Comparison of ENCODE assay signal across 19 cellular contexts in the genomic region with DNA sequence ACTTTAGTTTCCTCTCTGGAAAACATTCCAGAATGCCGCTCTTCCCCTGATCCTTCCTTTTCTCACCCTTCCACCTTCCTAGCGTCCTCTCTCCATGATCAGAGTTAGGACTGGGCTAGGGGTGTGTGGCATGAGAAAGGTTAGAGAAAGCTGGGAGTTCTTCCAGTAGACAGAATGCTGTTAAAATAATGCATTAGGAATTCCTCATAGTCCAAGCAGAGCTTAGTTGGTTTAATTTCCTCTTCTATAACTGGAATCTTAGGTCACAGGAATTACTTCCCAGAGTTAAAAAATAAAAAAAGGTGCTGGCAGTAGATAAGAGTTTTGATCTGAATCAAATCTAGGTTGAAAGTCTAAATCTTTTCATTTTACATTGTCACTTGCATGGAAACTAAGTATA. TPM values are rescaled to one million over a fixed set of nuclear protein-coding genes. Genes with fewer than 3 reads are reported as not detected.
A peak's percentile ranks its signal among the peaks of the same experiment; 100 is the strongest.
DNase-seq lines count a peak whose midpoint lies in the region; ATAC-seq and TF ChIP-seq lines count a peak whose summit lies in the region.
"Had no signal": no experiment of that assay in that cellular context is flagged by ENCODE, and none has a peak within 500 bp of the region (broad histone marks: within the 10 kb centered on the region; RNA-seq: fewer than 3 reads in every experiment).

No MANE protein-coding gene starts in this region.

- no peak overlapping the region for H3K4me3 ChIP-seq in GM23248
- H3K4me3 ChIP-seq in stomach = no peak overlapping the region
- no peak overlapping the region for H3K4me3 ChIP-seq in SJCRH30
- H3K4me3 ChIP-seq: adrenal gland, hepatocyte, SJSA1 had no signal

- H3K27ac ChIP-seq in GM23248 (peak overlapping the region; percentile 10; the same call in 1 of the 2 replicates), stomach (peak overlapping the region in 3 of 5 donors; percentile 62 to 71 (median 65)), SJCRH30 (no peak overlapping the region)
- H3K27ac ChIP-seq: hepatocyte, SJSA1 had no signal

- H3F3A ChIP-seq in GM23248 (ENCODE audit: insufficient read depth) = peaks cover 53% of the 10 kb centered on the region

- H3K4me1 ChIP-seq in GM23248 (ENCODE audit: insufficient read depth) (peaks cover 34% of the 10 kb centered on the region), stomach (peaks cover 8 to 40% (median 21%) of the 10 kb centered on the region in 4 donors), SJCRH30 (no peaks in the 10 kb centered on the region)

- no peak overlapping the region for H3K4me3 Mint-ChIP-seq in dendritic cell treated with granulocyte-macrophage colony-stimulating factor and Interleukin-4, amounts not matched to agents 40 ng/mL and 50 ng/mL, for 4 days
- no peak overlapping the region for H3K4me3 Mint-ChIP-seq in mesothelial cell of epicardium

- no peaks in the 10 kb centered on the region for H3K36me3 ChIP-seq in GM23248 (ENCODE audit: low read depth)
- H3K36me3 ChIP-seq in stomach = peaks cover 0 to 18% (median under 1%) of the 10 kb centered on the region in 4 donors
- peaks cover 6% of the 10 kb centered on the region; the same call in 1 of the 2 replicates for H3K36me3 ChIP-seq in SJCRH30
- H3K36me3 ChIP-seq: adrenal gland had no signal

- ATAC-seq in GM19467 (IDR thresholded peaks at IDR 0.05; ENCODE audit: unreplicated experiment) = no peak
- ATAC-seq: activated CD4-positive, CD25-positive, alpha-beta regulatory T cell treated with anti-CD3 and anti-CD28 coated beads, Interleukin-2, amount 50 U/mL, for 24 hours had no signal

- H4K20me1 ChIP-seq in GM23248 (ENCODE audit: insufficient read depth) = no peaks in the 10 kb centered on the region

- H3K9ac ChIP-seq in GM23248 = no peak overlapping the region

- intact Hi-C loops in dendritic cell treated with granulocyte-macrophage colony-stimulating factor and Interleukin-4, amounts not matched to agents 40 ng/mL and 50 ng/mL, for 4 days (cut with micrococcal nuclease) = no loop called here
- intact Hi-C loops in stomach (cut with DNase I; ENCODE audit: low total_unique reads) = no loop called here

- no peak for TF ChIP-seq POLR2A in stomach (IDR thresholded peaks at IDR 0.05)

- H2AFZ ChIP-seq in GM23248 = no peak overlapping the region
- H2AFZ ChIP-seq: hepatocyte had no signal

- no peaks in the 10 kb centered on the region for H3K27me3 ChIP-seq in GM23248 (replicated peaks; ENCODE audit: insufficient read depth)
- H3K27me3 ChIP-seq in stomach = no peaks in the 10 kb centered on the region
- no peaks in the 10 kb centered on the region for H3K27me3 ChIP-seq in SJCRH30
- H3K27me3 ChIP-seq: adrenal gland, hepatocyte, SJSA1 had no signal

- no peak for TF ChIP-seq EP300 in stomach (IDR thresholded peaks at IDR 0.05)

- TF ChIP-seq CTCF in mesothelial cell of epicardium (IDR thresholded peaks at IDR 0.05; ENCODE audit: unreplicated experiment) (no peak), stomach (IDR thresholded peaks at IDR 0.05) (no peak)

- peak overlapping the region; percentile 29 for H3K4me2 ChIP-seq in GM23248 (ENCODE audit: unreplicated experiment)
- H3K4me2 ChIP-seq: hepatocyte had no signal

- 96% methylated on average over 2 of the region's 2 CpGs for WGBS in GM23248 (ENCODE audit: low coverage in 1 of 2, low lambda C conversion rate in 2 of 2, missing lambda C conversion rate in 2 of 2), 2 experiments
- 78 to 90% (median 87%) methylated on average over 2 of the region's 2 CpGs for WGBS in stomach, 5 donors

- in situ Hi-C loops in GM23248 (cut with MboI) = no loop called here

- no peak for DNase-seq in GM23248
- DNase-seq in mesothelial cell of epicardium (ENCODE audit: low spot score in 2 of 2, unreplicated experiment in 2 of 2) = no peak
- no peak for DNase-seq in stomach
- no peak for DNase-seq in superior temporal gyrus (ENCODE audit: extremely low spot score)
- no peak for DNase-seq in SJCRH30
- DNase-seq in DMS79 treated with DMSO at 0.1 percent for 48 hours (lab: John Stamatoyannopoulos, UW) = no peak
- DNase-seq: central memory CD4-positive, alpha-beta T cell; effector memory CD4-positive, alpha-beta T cell; NCI-H1105; NCI-H69; nucleus accumbens; stimulated activated CD4-positive, alpha-beta T cell treated with anti-CD3 and anti-CD28 coated beads, Interleukin-4, amount 100 ng/mL, for 4 hours; T-helper 9 cell had no signal

- peak overlapping the region; percentile 59 for H3K27ac Mint-ChIP-seq in dendritic cell treated with granulocyte-macrophage colony-stimulating factor and Interleukin-4, amounts not matched to agents 40 ng/mL and 50 ng/mL, for 4 days
- peak overlapping the region; percentile 71 for H3K27ac Mint-ChIP-seq in mesothelial cell of epicardium

- H3K9me3 Mint-ChIP-seq in dendritic cell treated with granulocyte-macrophage colony-stimulating factor and Interleukin-4, amounts not matched to agents 40 ng/mL and 50 ng/mL, for 4 days = no peaks in the 10 kb centered on the region
- no peaks in the 10 kb centered on the region for H3K9me3 Mint-ChIP-seq in mesothelial cell of epicardium

- H3K9me2 ChIP-seq in GM23248 (ENCODE audit: insufficient read depth) = no peaks in the 10 kb centered on the region

- peaks cover 47% of the 10 kb centered on the region for H3K4me1 Mint-ChIP-seq in dendritic cell treated with granulocyte-macrophage colony-stimulating factor and Interleukin-4, amounts not matched to agents 40 ng/mL and 50 ng/mL, for 4 days (ENCODE audit: low read depth)
- H3K4me1 Mint-ChIP-seq in mesothelial cell of epicardium = peaks cover 43% of the 10 kb centered on the region

- H3K27me3 Mint-ChIP-seq in dendritic cell treated with granulocyte-macrophage colony-stimulating factor and Interleukin-4, amounts not matched to agents 40 ng/mL and 50 ng/mL, for 4 days = no peaks in the 10 kb centered on the region
- no peaks in the 10 kb centered on the region for H3K27me3 Mint-ChIP-seq in mesothelial cell of epicardium (ENCODE audit: low read depth)

- H3K9me3 ChIP-seq in GM23248 (ENCODE audit: low read depth) = no peaks in the 10 kb centered on the region
- H3K9me3 ChIP-seq in stomach = no peaks in the 10 kb centered on the region
- H3K9me3 ChIP-seq in SJCRH30 (replicated peaks) = no peaks in the 10 kb centered on the region
- H3K9me3 ChIP-seq: adrenal gland, SJSA1 had no signal

- H3K79me2 ChIP-seq in GM23248 (ENCODE audit: insufficient read depth) = peaks cover 6% of the 10 kb centered on the region; the same call in 1 of the 2 replicates
- H3K79me2 ChIP-seq: hepatocyte had no signal

- peaks cover 8% of the 10 kb centered on the region for H3K36me3 Mint-ChIP-seq in dendritic cell treated with granulocyte-macrophage colony-stimulating factor and Interleukin-4, amounts not matched to agents 40 ng/mL and 50 ng/mL, for 4 days (ENCODE audit: low read depth)
- H3K36me3 Mint-ChIP-seq in mesothelial cell of epicardium = peaks cover 13% of the 10 kb centered on the region

RNA-seq across cellular contexts. Expression of gene ADORA2A, which starts 37.2 kb away (rescaled TPM):
- total RNA-seq in GM23248 (2014; rRNA removed; shearing (Covaris generic)) = 0.54 and 0.89 TPM in 2 replicates
- polyA plus RNA-seq in GM23248 (2016; fragmentation: Nextera tagmentation; extraction: Ambion mirVana) (0.30 and 0.64 TPM in 2 replicates), stomach (1 to 10 TPM; 1.4 to 2.9 (median 1.6) TPM)
- total RNA-seq in mesothelial cell of epicardium (8.3 to 10.8 TPM (median 9.4 TPM) in 3 replicates), stomach (1 to 10 TPM in 3 of 5 donors, under 1 TPM in 1, not detected in 1; 0.58 to 7.1 (median 3.1) TPM)
- total RNA-seq in SJCRH30 (2014; rRNA removed; shearing (Covaris generic)) = 6.9 and 8.7 TPM in 2 replicates
